Comparison of ENCODE assay signal across 1 cellular context in the genomic region with DNA sequence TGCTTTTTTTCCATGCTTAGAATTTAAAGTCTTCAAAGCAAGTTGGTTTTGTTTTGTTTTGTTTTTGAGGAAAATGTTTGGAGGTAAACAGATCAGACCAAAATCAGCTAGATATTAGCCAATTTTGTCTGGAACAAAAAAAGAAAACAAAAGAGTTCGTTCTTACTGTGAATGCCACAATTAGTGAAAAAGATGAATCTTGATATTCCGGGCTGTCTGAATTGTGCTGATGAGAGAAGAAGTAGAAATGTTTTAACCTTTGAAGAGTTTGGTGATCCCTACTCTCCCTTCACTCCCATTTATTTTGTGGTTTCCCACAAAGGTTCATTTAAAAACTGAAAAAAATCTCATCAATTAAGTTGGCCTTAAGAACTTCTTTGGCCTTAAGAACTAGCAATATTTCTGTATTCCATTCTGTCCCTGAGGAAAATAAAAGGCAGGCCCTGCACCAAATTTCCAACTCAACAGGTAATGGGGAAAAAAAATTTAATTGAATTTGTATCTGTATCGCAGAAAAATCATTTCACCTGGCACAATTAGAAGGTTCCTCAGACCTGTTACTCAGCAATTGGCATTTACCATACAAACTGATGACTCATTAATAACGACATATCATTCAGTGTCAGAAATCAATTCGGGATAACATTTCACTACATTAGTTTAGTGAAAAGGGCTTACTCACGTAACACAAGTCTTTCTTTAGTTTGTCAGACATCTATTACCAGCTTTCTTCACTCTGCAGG.
TF ChIP-seq lines count a peak whose summit lies in the region.

No MANE protein-coding gene starts in this region.

TF ChIP-seq in K562, 482 proteins besides CTCF, POLR2A, EP300 and RAD21 (continued from another document):
- TF ChIP-seq, protein P1, sequence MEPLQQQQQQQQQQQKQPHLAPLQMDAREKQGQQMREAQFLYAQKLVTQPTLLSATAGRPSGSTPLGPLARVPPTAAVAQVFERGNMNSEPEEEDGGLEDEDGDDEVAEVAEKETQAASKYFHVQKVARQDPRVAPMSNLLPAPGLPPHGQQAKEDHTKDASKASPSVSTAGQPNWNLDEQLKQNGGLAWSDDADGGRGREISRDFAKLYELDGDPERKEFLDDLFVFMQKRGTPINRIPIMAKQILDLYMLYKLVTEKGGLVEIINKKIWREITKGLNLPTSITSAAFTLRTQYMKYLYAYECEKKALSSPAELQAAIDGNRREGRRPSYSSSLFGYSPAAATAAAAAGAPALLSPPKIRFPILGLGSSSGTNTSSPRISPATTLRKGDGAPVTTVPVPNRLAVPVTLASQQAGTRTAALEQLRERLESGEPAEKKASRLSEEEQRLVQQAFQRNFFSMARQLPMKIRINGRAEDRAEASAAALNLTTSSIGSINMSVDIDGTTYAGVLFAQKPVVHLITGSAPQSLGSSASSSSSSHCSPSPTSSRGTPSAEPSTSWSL (CRISPR knock-in tag; IDR thresholded peaks at IDR 0.05; ENCODE audit: borderline replicate concordance): no peak
- TF ChIP-seq, protein P2, sequence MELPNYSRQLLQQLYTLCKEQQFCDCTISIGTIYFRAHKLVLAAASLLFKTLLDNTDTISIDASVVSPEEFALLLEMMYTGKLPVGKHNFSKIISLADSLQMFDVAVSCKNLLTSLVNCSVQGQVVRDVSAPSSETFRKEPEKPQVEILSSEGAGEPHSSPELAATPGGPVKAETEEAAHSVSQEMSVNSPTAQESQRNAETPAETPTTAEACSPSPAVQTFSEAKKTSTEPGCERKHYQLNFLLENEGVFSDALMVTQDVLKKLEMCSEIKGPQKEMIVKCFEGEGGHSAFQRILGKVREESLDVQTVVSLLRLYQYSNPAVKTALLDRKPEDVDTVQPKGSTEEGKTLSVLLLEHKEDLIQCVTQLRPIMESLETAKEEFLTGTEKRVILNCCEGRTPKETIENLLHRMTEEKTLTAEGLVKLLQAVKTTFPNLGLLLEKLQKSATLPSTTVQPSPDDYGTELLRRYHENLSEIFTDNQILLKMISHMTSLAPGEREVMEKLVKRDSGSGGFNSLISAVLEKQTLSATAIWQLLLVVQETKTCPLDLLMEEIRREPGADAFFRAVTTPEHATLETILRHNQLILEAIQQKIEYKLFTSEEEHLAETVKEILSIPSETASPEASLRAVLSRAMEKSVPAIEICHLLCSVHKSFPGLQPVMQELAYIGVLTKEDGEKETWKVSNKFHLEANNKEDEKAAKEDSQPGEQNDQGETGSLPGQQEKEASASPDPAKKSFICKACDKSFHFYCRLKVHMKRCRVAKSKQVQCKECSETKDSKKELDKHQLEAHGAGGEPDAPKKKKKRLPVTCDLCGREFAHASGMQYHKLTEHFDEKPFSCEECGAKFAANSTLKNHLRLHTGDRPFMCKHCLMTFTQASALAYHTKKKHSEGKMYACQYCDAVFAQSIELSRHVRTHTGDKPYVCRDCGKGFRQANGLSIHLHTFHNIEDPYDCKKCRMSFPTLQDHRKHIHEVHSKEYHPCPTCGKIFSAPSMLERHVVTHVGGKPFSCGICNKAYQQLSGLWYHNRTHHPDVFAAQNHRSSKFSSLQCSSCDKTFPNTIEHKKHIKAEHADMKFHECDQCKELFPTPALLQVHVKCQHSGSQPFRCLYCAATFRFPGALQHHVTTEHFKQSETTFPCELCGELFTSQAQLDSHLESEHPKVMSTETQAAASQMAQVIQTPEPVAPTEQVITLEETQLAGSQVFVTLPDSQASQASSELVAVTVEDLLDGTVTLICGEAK (IDR thresholded peaks at IDR 0.05): no peak
- TF ChIP-seq, protein P2 (CRISPR knock-in tag; IDR thresholded peaks at IDR 0.05): no peak
- TF ChIP-seq MAFF (IDR thresholded peaks at IDR 0.05; ENCODE audit: low read length) (peak; percentile 25; the same call in 1 of the 2 replicates), C11orf30 (IDR thresholded peaks at IDR 0.05; ENCODE audit: low read depth) (peak; percentile 76), NCOA1 (IDR thresholded peaks at IDR 0.05; ENCODE audit: low read depth) (no peak), TEAD4 (IDR thresholded peaks at IDR 0.05; ENCODE audit: low read length) (no peak), TEAD4 (CRISPR knock-in tag; IDR thresholded peaks at IDR 0.05; ENCODE audit: borderline replicate concordance) (no peak), KAT7 (CRISPR knock-in tag; IDR thresholded peaks at IDR 0.05; ENCODE audit: borderline replicate concordance) (no peak), FOSL1 (tag; conservative IDR thresholded peaks at IDR 0.05) (peak; percentile 56), SP1 (CRISPR knock-in tag; IDR thresholded peaks at IDR 0.05) (no peak), ZNF354B (CRISPR knock-in tag; IDR thresholded peaks at IDR 0.05) (no peak), ZNF175 (CRISPR knock-in tag; IDR thresholded peaks at IDR 0.05; ENCODE audit: low read depth) (no peak), SRSF3 (IDR thresholded peaks at IDR 0.05; ENCODE audit: insufficient read depth, low read length) (no peak), NUFIP1 (IDR thresholded peaks at IDR 0.05; ENCODE audit: partially characterized antibody) (no peak), PCBP1 (IDR thresholded peaks at IDR 0.05; ENCODE audit: low read depth, low read length, poor library complexity, severe bottlenecking) (no peak), MBD2 (IDR thresholded peaks at IDR 0.05; ENCODE audit: borderline replicate concordance, low read depth) (no peak), ETV5 (CRISPR knock-in tag; IDR thresholded peaks at IDR 0.05; ENCODE audit: low read depth) (no peak), PRPF4 (IDR thresholded peaks at IDR 0.05; ENCODE audit: insufficient read depth, low read depth, low read length, poor library complexity, severe bottlenecking) (no peak), MAFG (tag; conservative IDR thresholded peaks at IDR 0.05) (peak; percentile 68), PHF8 (IDR thresholded peaks at IDR 0.05; ENCODE audit: borderline replicate concordance, low read length) (no peak)
- TF ChIP-seq, protein P3, sequence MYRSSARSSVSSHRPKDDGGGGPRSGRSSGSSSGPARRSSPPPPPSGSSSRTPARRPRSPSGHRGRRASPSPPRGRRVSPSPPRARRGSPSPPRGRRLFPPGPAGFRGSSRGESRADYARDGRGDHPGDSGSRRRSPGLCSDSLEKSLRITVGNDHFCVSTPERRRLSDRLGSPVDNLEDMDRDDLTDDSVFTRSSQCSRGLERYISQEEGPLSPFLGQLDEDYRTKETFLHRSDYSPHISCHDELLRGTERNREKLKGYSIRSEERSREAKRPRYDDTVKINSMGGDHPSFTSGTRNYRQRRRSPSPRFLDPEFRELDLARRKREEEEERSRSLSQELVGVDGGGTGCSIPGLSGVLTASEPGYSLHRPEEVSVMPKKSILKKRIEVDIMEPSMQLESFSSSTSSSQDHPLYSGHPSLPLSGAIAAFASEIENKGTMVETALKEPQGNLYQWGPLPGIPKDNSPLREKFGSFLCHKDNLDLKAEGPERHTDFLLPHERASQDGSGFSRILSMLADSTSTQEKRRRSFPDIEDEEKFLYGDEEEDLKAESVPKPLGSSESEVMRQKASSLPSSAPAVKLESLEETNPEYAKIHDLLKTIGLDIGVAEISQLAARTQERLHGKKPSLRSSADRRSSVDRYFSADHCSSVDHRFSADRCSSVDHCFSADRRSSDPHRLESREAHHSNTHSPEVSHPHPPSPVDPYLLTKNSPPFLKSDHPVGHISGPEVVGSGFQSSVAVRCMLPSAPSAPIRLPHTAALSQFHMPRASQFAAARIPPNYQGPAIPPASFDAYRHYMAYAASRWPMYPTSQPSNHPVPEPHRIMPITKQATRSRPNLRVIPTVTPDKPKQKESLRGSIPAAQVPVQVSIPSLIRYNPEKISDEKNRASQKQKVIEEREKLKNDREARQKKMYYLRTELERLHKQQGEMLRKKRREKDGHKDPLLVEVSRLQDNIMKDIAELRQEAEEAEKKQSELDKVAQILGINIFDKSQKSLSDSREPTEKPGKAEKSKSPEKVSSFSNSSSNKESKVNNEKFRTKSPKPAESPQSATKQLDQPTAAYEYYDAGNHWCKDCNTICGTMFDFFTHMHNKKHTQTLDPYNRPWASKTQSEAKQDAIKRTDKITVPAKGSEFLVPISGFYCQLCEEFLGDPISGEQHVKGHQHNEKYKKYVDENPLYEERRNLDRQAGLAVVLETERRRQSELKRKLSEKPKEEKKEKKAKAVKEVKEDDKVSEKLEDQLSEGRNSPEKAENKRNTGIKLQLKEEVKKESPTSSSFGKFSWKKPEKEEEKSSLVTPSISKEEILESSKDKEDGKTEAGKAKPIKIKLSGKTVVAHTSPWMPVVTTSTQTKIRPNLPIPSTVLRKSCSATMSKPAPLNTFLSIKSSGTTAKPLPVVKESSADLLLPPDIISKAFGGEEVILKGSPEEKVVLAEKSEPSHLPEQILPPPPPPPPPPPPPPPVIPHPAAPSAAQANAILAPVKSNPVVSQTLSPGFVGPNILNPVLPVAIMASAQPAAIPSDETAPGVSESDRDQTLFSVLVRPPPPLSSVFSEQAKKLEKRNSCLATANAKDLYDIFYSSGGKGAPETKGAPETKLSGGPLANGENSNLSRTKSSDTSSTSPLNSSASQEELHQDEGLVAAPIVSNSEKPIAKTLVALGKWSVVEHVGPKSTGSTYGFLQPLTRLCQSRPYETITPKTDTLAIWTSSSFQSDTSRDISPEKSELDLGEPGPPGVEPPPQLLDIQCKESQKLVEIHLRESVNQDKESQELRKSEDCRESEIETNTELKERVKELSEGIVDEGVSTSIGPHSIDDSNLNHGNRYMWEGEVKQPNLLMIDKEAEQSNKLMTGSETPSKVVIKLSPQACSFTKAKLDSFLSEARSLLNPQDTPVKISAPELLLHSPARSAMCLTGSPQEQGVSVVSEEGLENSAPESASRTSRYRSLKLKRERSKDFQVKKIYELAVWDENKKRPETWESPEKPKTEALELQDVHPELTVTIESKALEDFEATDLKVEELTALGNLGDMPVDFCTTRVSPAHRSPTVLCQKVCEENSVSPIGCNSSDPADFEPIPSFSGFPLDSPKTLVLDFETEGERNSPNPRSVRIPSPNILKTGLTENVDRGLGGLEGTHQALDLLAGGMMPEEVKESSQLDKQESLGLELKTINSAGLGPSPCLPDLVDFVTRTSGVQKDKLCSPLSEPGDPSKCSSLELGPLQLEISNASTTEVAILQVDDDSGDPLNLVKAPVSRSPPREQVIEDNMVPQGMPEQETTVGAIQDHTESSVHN (IDR thresholded peaks at IDR 0.05; ENCODE audit: borderline replicate concordance in 1 of 2, low read depth in 1 of 2): no peak
- TF ChIP-seq, protein P4, sequence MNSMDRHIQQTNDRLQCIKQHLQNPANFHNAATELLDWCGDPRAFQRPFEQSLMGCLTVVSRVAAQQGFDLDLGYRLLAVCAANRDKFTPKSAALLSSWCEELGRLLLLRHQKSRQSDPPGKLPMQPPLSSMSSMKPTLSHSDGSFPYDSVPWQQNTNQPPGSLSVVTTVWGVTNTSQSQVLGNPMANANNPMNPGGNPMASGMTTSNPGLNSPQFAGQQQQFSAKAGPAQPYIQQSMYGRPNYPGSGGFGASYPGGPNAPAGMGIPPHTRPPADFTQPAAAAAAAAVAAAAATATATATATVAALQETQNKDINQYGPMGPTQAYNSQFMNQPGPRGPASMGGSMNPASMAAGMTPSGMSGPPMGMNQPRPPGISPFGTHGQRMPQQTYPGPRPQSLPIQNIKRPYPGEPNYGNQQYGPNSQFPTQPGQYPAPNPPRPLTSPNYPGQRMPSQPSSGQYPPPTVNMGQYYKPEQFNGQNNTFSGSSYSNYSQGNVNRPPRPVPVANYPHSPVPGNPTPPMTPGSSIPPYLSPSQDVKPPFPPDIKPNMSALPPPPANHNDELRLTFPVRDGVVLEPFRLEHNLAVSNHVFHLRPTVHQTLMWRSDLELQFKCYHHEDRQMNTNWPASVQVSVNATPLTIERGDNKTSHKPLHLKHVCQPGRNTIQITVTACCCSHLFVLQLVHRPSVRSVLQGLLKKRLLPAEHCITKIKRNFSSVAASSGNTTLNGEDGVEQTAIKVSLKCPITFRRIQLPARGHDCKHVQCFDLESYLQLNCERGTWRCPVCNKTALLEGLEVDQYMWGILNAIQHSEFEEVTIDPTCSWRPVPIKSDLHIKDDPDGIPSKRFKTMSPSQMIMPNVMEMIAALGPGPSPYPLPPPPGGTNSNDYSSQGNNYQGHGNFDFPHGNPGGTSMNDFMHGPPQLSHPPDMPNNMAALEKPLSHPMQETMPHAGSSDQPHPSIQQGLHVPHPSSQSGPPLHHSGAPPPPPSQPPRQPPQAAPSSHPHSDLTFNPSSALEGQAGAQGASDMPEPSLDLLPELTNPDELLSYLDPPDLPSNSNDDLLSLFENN (IDR thresholded peaks at IDR 0.05; ENCODE audit: low read depth in 2 of 2, low read length in 2 of 2): no peak
- TF ChIP-seq, protein P5, sequence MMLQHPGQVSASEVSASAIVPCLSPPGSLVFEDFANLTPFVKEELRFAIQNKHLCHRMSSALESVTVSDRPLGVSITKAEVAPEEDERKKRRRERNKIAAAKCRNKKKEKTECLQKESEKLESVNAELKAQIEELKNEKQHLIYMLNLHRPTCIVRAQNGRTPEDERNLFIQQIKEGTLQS (IDR thresholded peaks at IDR 0.05): peak; percentile 42; the same call in 1 of the 2 replicates
- TF ChIP-seq, protein P5 (CRISPR knock-in tag; conservative IDR thresholded peaks at IDR 0.05): no peak
